9 cellular contexts compared by ENCODE assay signal in the genomic region with DNA sequence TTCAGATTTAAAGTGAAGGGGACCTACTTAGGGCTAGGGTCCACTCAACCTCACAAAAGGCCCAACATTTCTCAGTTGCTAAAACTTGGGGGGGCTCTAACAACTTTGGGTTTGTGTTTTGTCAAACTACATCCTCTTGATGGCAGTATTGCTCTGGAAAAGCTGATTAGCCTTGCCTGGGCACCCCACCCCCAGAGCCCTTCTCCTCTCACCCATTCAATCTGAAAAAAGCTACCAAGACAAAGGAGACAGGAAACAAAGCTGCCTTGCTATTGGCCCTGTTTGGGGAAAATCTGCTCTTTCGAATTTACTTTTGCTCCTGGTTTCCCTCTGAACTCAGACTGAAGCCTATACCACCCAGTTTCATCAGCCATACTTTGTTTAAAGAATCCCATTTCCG.
DNase-seq lines count a peak whose midpoint lies in the region; ATAC-seq, FAIRE-seq and TF ChIP-seq lines count a peak whose summit lies in the region.
"Had no signal": no experiment of that assay in that cellular context is flagged by ENCODE, and none has a peak within 500 bp of the region (broad histone marks: within the 10 kb centered on the region; RNA-seq: fewer than 3 reads in every experiment).

No MANE protein-coding gene starts in this region.

- H3K9me3 Mint-ChIP-seq in activated T-cell treated with anti-CD3 and anti-CD28 coated beads, Interleukin-2, amount 50 U/mL, for 24 hours = no peaks in the 10 kb centered on the region

- WGBS in heart right ventricle, 2 donors = 55 to 56% methylated on average over 2 of the region's 2 CpGs
- WGBS in HepG2 (ENCODE audit: low lambda C conversion rate) = 53% methylated on average over 2 of the region's 2 CpGs

- DNase-seq in heart right ventricle (no peak), cardiac septum (ENCODE audit: low spot score) (no peak), MG63 (no peak), HepG2 (ENCODE audit: low spot score) (no peak), sciatic nerve (ENCODE audit: low spot score) (no peak), gastrocnemius medialis (no peak)
- DNase-seq in activated T-cell treated with anti-CD3 and anti-CD28 coated beads, Interleukin-2, amount 50 U/mL, for 24 hours = peak; percentile 62

- no peak overlapping the region for H3K4me3 ChIP-seq in heart right ventricle
- H3K4me3 ChIP-seq in MG63 = peak overlapping the region; percentile 57
- peak overlapping the region in 2 of 3 experiments; percentile 25 to 26; a peak in 3 of 6 replicates for H3K4me3 ChIP-seq in HepG2 (replicated peaks in 1 of 3; ENCODE audit: insufficient read depth in 1 of 3, low read depth in 2 of 3, low read length in 3 of 3)
- H3K4me3 ChIP-seq in gastrocnemius medialis = no peak overlapping the region

- TF ChIP-seq CTCF in heart right ventricle (IDR thresholded peaks at IDR 0.05) = peak in 6 of 9 donors; percentile 13 to 36 (median 25)
- TF ChIP-seq CTCF in HepG2 (CRISPR knock-in tag; IDR thresholded peaks at IDR 0.05) = 0 out of 2 replicates have a peak, but pooled peaks have one; percentile 14
- peak in 1 of 5 experiments; percentile 11 for TF ChIP-seq CTCF in gastrocnemius medialis (IDR thresholded peaks at IDR 0.05 in 4 of 5, conservative IDR thresholded peaks at IDR 0.05 in 1 of 5)

- FAIRE-seq in HepG2 (lab: Jason Lieb, UNC) = no peak
- FAIRE-seq: colon had no signal

- H3K79me2 ChIP-seq in HepG2 (ENCODE audit: insufficient read depth, low read length) = peaks cover 47% of the 10 kb centered on the region

- no peaks in the 10 kb centered on the region for H3K27me3 Mint-ChIP-seq in activated T-cell treated with anti-CD3 and anti-CD28 coated beads, Interleukin-2, amount 50 U/mL, for 24 hours

- peaks cover 32% of the 10 kb centered on the region for H3K4me1 Mint-ChIP-seq in activated T-cell treated with anti-CD3 and anti-CD28 coated beads, Interleukin-2, amount 50 U/mL, for 24 hours (ENCODE audit: low read depth)

- H3K27ac ChIP-seq in heart right ventricle = no peak overlapping the region
- no peak overlapping the region for H3K27ac ChIP-seq in HepG2 (ENCODE audit: extremely low read length, insufficient read depth, low read length)
- H3K27ac ChIP-seq in gastrocnemius medialis = no peak overlapping the region

- H3K27ac Mint-ChIP-seq in activated T-cell treated with anti-CD3 and anti-CD28 coated beads, Interleukin-2, amount 50 U/mL, for 24 hours = peak overlapping the region; percentile 60

- H4K20me1 ChIP-seq in HepG2 (ENCODE audit: insufficient read depth, low read length) = 0 out of 2 replicates have a peak, but pooled peaks cover 2% of the 10 kb centered on the region

- TF ChIP-seq POLR2A in HepG2 (IDR thresholded peaks at IDR 0.05; ENCODE audit: insufficient read depth in 1 of 2, low read depth in 2 of 2, low read length in 2 of 2) = no peak
- no peak for TF ChIP-seq POLR2A in gastrocnemius medialis (IDR thresholded peaks at IDR 0.05)

- H3K4me1 ChIP-seq in heart right ventricle (peaks cover 0 to 18% (median 0%) of the 10 kb centered on the region in 9 donors), HepG2 (ENCODE audit: insufficient read depth, low read length) (peaks cover 40% of the 10 kb centered on the region), gastrocnemius medialis (peaks cover 0 to 11% of the 10 kb centered on the region in 2 donors)

- H3K4me3 Mint-ChIP-seq in activated T-cell treated with anti-CD3 and anti-CD28 coated beads, Interleukin-2, amount 50 U/mL, for 24 hours = peak overlapping the region; percentile 59

- POLR2A ChIA-PET in HepG2 (lab: Yijun Ruan, JAX) = no interaction called here

- peak overlapping the region; percentile 63 for H3K4me2 ChIP-seq in HepG2 (ENCODE audit: low read depth, low read length)

- no TSS peak for BruUV-seq in HepG2 (replicated peaks; lab: Mats Ljungman, UMichigan)

- CTCF ChIA-PET in HepG2 (lab: Yijun Ruan, JAX; ENCODE audit: low intra/inter-chr PET ratio, low total read pairs) = no interaction called here

- H3K27me3 ChIP-seq in heart right ventricle = peaks cover 0 to 41% (median 0%) of the 10 kb centered on the region in 7 donors
- H3K27me3 ChIP-seq in MG63 = no peaks in the 10 kb centered on the region
- no peaks in the 10 kb centered on the region for H3K27me3 ChIP-seq in HepG2 (ENCODE audit: control insufficient read depth in 1 of 2, insufficient read depth in 2 of 2, low read length in 2 of 2)
- no peaks in the 10 kb centered on the region for H3K27me3 ChIP-seq in gastrocnemius medialis

- H3K9me3 ChIP-seq in heart right ventricle = no peaks in the 10 kb centered on the region
- no peaks in the 10 kb centered on the region for H3K9me3 ChIP-seq in MG63
- H3K9me3 ChIP-seq in HepG2 (ENCODE audit: low read length) = no peaks in the 10 kb centered on the region
- no peaks in the 10 kb centered on the region for H3K9me3 ChIP-seq in gastrocnemius medialis

- H3K9ac ChIP-seq in HepG2 (ENCODE audit: insufficient read depth, low read depth, low read length) = no peak overlapping the region

- H2AFZ ChIP-seq in HepG2 (ENCODE audit: low read length) = no peak overlapping the region

- peaks cover 4% of the 10 kb centered on the region for H3K36me3 Mint-ChIP-seq in activated T-cell treated with anti-CD3 and anti-CD28 coated beads, Interleukin-2, amount 50 U/mL, for 24 hours (ENCODE audit: low read depth)

- ATAC-seq in heart right ventricle = peak in 1 of 8 donors; percentile 33
- ATAC-seq in HG02571 (IDR thresholded peaks at IDR 0.05; ENCODE audit: unreplicated experiment) = peak; percentile 61
- no peak for ATAC-seq in HepG2
- ATAC-seq in sciatic nerve = no peak
- no peak for ATAC-seq in gastrocnemius medialis

- H3K36me3 ChIP-seq in heart right ventricle = no peaks in the 10 kb centered on the region
- H3K36me3 ChIP-seq in MG63 = peaks cover 9% of the 10 kb centered on the region
- H3K36me3 ChIP-seq in HepG2 (replicated peaks in 1 of 2; ENCODE audit: control insufficient read depth in 1 of 2, insufficient read depth in 2 of 2, low read length in 2 of 2) = no peaks in the 10 kb centered on the region; a peak in 2 of 5 replicates
- no peaks in the 10 kb centered on the region for H3K36me3 ChIP-seq in gastrocnemius medialis

- no peak for TF ChIP-seq RAD21 in HepG2 (CRISPR knock-in tag; IDR thresholded peaks at IDR 0.05)

- no peak for TF ChIP-seq EP300 in HepG2 (IDR thresholded peaks at IDR 0.05; ENCODE audit: low read depth in 2 of 2, low read length in 2 of 2)
- TF ChIP-seq EP300 in HepG2 (CRISPR knock-in tag; IDR thresholded peaks at IDR 0.05; ENCODE audit: borderline replicate concordance) = no peak

- intact Hi-C loops in heart right ventricle (cut with DNase I) (no loop called here), cardiac septum (cut with DNase I) (no loop called here), HepG2 (cut with micrococcal nuclease; ENCODE audit: unreplicated experiment) (no loop called here), sciatic nerve (cut with DNase I) (no loop called here), gastrocnemius medialis (cut with DNase I; ENCODE audit: low total_unique reads) (no loop called here)

- in situ Hi-C loops in HepG2 (cut with HindIII; ENCODE audit: extremely low pct_ligation_motif_present, low pct_unique_long_range_greater_than_20kb) = no loop called here
- in situ Hi-C loops in gastrocnemius medialis (cut with MboI; ENCODE audit: low sequenced_read_pairs in 4 of 4) = loop anchor here in 1 of 4 donors (25.0 kb wide), 1 partner anchor 784 kb away; no protein-coding TSS in a partner anchor

TF ChIP-seq in HepG2, 621 proteins besides CTCF, POLR2A, EP300 and RAD21:
- TF ChIP-seq PTBP1 (IDR thresholded peaks at IDR 0.05; ENCODE audit: low read depth, low read length, poor library complexity, severe bottlenecking) = no peak
- TF ChIP-seq, protein P1, sequence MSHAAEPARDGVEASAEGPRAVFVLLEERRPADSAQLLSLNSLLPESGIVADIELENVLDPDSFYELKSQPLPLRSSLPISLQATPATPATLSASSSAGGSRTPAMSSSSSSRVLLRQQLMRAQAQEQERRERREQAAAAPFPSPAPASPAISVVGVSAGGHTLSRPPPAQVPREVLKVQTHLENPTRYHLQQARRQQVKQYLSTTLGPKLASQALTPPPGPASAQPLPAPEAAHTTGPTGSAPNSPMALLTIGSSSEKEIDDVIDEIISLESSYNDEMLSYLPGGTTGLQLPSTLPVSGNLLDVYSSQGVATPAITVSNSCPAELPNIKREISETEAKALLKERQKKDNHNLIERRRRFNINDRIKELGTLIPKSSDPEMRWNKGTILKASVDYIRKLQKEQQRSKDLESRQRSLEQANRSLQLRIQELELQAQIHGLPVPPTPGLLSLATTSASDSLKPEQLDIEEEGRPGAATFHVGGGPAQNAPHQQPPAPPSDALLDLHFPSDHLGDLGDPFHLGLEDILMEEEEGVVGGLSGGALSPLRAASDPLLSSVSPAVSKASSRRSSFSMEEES (CRISPR knock-in tag; IDR thresholded peaks at IDR 0.05) = no peak
- TF ChIP-seq ZNF260 (CRISPR knock-in tag; IDR thresholded peaks at IDR 0.05; ENCODE audit: borderline replicate concordance, low read depth) = no peak
- TF ChIP-seq RFX3 (CRISPR knock-in tag; IDR thresholded peaks at IDR 0.05) = no peak
- TF ChIP-seq SUZ12 (IDR thresholded peaks at IDR 0.05; ENCODE audit: low read depth, low read length) = no peak
- peak; percentile 15; the same call in 1 of the 2 replicates for TF ChIP-seq STAG1 (CRISPR knock-in tag; IDR thresholded peaks at IDR 0.05)
TF ChIP-seq in HepG2: peak in this region for 1.

Comparison
In these comparisons a context has a peak if more than half of its experiments do, and no peak if none do; other contexts are left out.
1. H3K4me3 ChIP-seq: peak in MG63 (single experiment) and HepG2 (2 of 3); none in heart right ventricle (0 of 10) and gastrocnemius medialis (0 of 4).